Comparison of ENCODE assay signal across 15 cellular contexts in genomic region chr16:13795131-13795530, GRCh38.
"Had no signal": no experiment of that assay in that cellular context is flagged by ENCODE, and none has a peak within 500 bp of the region (broad histone marks: within the 10 kb centered on the region; RNA-seq: fewer than 3 reads in every experiment).

No MANE protein-coding gene starts in this region.

- H3K4me3 ChIP-seq: gastroesophageal sphincter, lung, thyroid gland had no signal

- H3K36me3 ChIP-seq: gastroesophageal sphincter, thyroid gland had no signal

- H3K4me1 ChIP-seq: thyroid gland had no signal

- ATAC-seq: activated CD8-positive, alpha-beta T cell treated with anti-CD3 and anti-CD28 coated beads for 36 hours; gastroesophageal sphincter; stimulated activated memory B cell treated with anti-CD40 and anti-IgM and Interleukin-4, amounts not matched to agents 10 μg/mL and 1 μg/mL and 100 μg/mL, for 72 hours had no signal

- H3K9me3 ChIP-seq: gastroesophageal sphincter, thyroid gland had no signal

- DNase-seq: activated CD4-positive, alpha-beta T cell treated with anti-CD3 and anti-CD28 coated beads, Interleukin-2, amount 10 ng/mL, durations not matched to agents 24 days and 14 days; activated CD8-positive, alpha-beta T cell treated with anti-CD3 and anti-CD28 coated beads for 36 hours; activated naive CD4-positive, alpha-beta T cell treated with anti-CD3 and anti-CD28 coated beads for 36 hours; activated T-cell treated with anti-CD3 and anti-CD28 coated beads, Interleukin-2, amount 50 U/mL, for 24 hours; cerebellar nuclear complex; effector CD4-positive, alpha-beta T cell; nephron progenitor cell; occipital lobe; right cardiac atrium; stimulated activated CD4-positive, alpha-beta T cell treated with anti-CD3 and anti-CD28 coated beads, Interleukin-4, amount 100 ng/mL, for 24 hours; T1000; thyroid gland had no signal

- H3K27me3 ChIP-seq: gastroesophageal sphincter, thyroid gland had no signal

- H3K27ac ChIP-seq: gastroesophageal sphincter, thyroid gland had no signal
